In the genomic region with DNA sequence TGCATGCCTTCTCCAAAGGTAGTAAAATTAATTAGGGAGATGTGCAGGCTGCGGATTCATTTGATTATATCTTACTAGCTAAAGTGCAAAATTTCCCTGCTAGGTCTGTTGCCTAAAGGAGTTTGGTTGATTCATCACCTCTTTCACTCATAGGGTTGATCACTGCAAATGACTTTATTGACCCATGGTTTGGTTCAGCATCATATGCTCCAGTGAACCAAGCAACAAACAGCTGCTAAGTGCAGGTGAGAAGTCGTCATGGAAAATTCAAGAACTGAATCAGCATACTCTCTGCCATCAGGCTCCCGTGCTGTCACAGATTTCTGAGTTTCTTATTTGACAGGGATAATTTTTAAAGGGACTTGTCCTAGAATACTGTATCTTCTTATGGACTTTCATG, we compare ENCODE assay signal across 20 cellular contexts.
DNase-seq lines count a peak whose midpoint lies in the region; ATAC-seq, FAIRE-seq and TF ChIP-seq lines count a peak whose summit lies in the region.
"Had no signal": no experiment of that assay in that cellular context is flagged by ENCODE, and none has a peak within 500 bp of the region (broad histone marks: within the 10 kb centered on the region; RNA-seq: fewer than 3 reads in every experiment).

No MANE protein-coding gene starts in this region.

- H3K27me3 Mint-ChIP-seq in MCF 10A (ENCODE audit: insufficient read depth, unreplicated experiment): no peaks in the 10 kb centered on the region
- H3K27me3 Mint-ChIP-seq: IgD-negative memory B cell had no signal

- no peak overlapping the region for H3K27ac ChIP-seq in mammary epithelial cell (ENCODE audit: insufficient read depth, low read depth, low read length)
- H3K27ac ChIP-seq: BLaER1 had no signal

- peak; percentile 100 for FAIRE-seq in islet of Langerhans (lab: Jason Lieb, UNC)
- FAIRE-seq: GM12892, GM18507, H1, HepG2 had no signal

- H3K36me3 Mint-ChIP-seq in MCF 10A (ENCODE audit: insufficient read depth, unreplicated experiment): no peaks in the 10 kb centered on the region
- H3K36me3 Mint-ChIP-seq: CD14-positive monocyte; CD8-positive, alpha-beta T cell; IgD-negative memory B cell had no signal

- CTCF ChIA-PET in mammary epithelial cell (lab: Charles Lee; ENCODE audit: low non-redundant PET): no interaction called here
- CTCF ChIA-PET in MCF 10A (lab: Yijun Ruan, JAX): no interaction called here

- no peak overlapping the region for H2AFZ ChIP-seq in mammary epithelial cell (ENCODE audit: low read depth, low read length)

- H3K4me3 Mint-ChIP-seq in MCF 10A (ENCODE audit: unreplicated experiment): no peak overlapping the region
- H3K4me3 Mint-ChIP-seq: CD14-positive monocyte; CD8-positive, alpha-beta T cell; IgD-negative memory B cell had no signal

- H3K27me3 ChIP-seq in mammary epithelial cell (ENCODE audit: insufficient read depth, low read length): no peaks in the 10 kb centered on the region
- no peaks in the 10 kb centered on the region for H3K27me3 ChIP-seq in endocrine pancreas (ENCODE audit: control insufficient read depth, insufficient read depth, low read length)
- H3K27me3 ChIP-seq: BLaER1 had no signal

- no peaks in the 10 kb centered on the region for H3K9me3 Mint-ChIP-seq in MCF 10A (ENCODE audit: unreplicated experiment)

- H3K79me2 ChIP-seq in mammary epithelial cell (ENCODE audit: insufficient read depth, low read length): no peaks in the 10 kb centered on the region

- BruUV-seq in mammary epithelial cell (replicated peaks; lab: Mats Ljungman, UMichigan): no TSS peak
- BruUV-seq in MCF 10A (replicated peaks; lab: Mats Ljungman, UMichigan): no TSS peak

- WGBS in mammary epithelial cell (ENCODE audit: low coverage, missing lambda C conversion rate): 68% methylated on average over 3 of the region's 3 CpGs

- POLR2A ChIA-PET in MCF 10A (lab: Yijun Ruan, JAX): no interaction called here

- H3K9ac ChIP-seq in mammary epithelial cell (ENCODE audit: insufficient read depth, low read length) (no peak overlapping the region), endocrine pancreas (ENCODE audit: control insufficient read depth, insufficient read depth, low read length) (no peak overlapping the region)
- H3K9ac ChIP-seq: BLaER1 had no signal

- H4K20me1 ChIP-seq in mammary epithelial cell (ENCODE audit: insufficient read depth, low read length): no peaks in the 10 kb centered on the region
- H4K20me1 ChIP-seq: BLaER1 had no signal

- in situ Hi-C loops in mammary epithelial cell (cut with MboI; ENCODE audit: low sequenced_read_pairs in 2 of 2): no loop called here

- intact Hi-C loops in mammary epithelial cell (cut with micrococcal nuclease): no loop called here
- intact Hi-C loops in MCF 10A (cut with micrococcal nuclease): no loop called here

- H3K36me3 ChIP-seq in mammary epithelial cell (ENCODE audit: insufficient read depth, low read length) (no peaks in the 10 kb centered on the region), endocrine pancreas (ENCODE audit: control insufficient read depth, insufficient read depth, low read length) (no peaks in the 10 kb centered on the region)
- H3K36me3 ChIP-seq: BLaER1, HAP-1 had no signal

- dilution Hi-C loops in mammary epithelial cell (cut with HindIII; ENCODE audit: low sequenced_read_pairs): no loop called here

- TF ChIP-seq CTCF in mammary epithelial cell (conservative IDR thresholded peaks at IDR 0.05 in 1 of 2, IDR thresholded peaks at IDR 0.05 in 1 of 2; ENCODE audit: extremely low read depth in 1 of 2, insufficient read depth in 1 of 2, low read depth in 1 of 2, low read length in 2 of 2) (no peak), MCF 10A (IDR thresholded peaks at IDR 0.05; ENCODE audit: unreplicated experiment) (no peak)

- no peaks in the 10 kb centered on the region for H3K4me1 ChIP-seq in mammary epithelial cell (ENCODE audit: insufficient read depth, low read length)
- peaks cover 40% of the 10 kb centered on the region for H3K4me1 ChIP-seq in endocrine pancreas (ENCODE audit: control insufficient read depth, insufficient read depth, low read length)
- H3K4me1 ChIP-seq: BLaER1, HAP-1 had no signal

- H3K4me3 ChIP-seq in mammary epithelial cell (replicated peaks in 1 of 3; ENCODE audit: insufficient read depth in 1 of 3, low read depth in 2 of 3, low read length in 3 of 3) (no peak overlapping the region), endocrine pancreas (ENCODE audit: control insufficient read depth, insufficient read depth, low read length) (peak overlapping the region; percentile 36)
- H3K4me3 ChIP-seq: BLaER1, HAP-1 had no signal

- no peak for ATAC-seq in GM19455 (IDR thresholded peaks at IDR 0.05; ENCODE audit: unreplicated experiment)
- ATAC-seq: CD8-positive, alpha-beta T cell; HepG2 had no signal

- H3K27ac Mint-ChIP-seq in MCF 10A (ENCODE audit: low read depth, unreplicated experiment): no peak overlapping the region
- H3K27ac Mint-ChIP-seq: CD14-positive monocyte; CD8-positive, alpha-beta T cell; IgD-negative memory B cell had no signal

- H3K9me3 ChIP-seq in mammary epithelial cell (replicated peaks; ENCODE audit: insufficient read depth, low read length) (no peaks in the 10 kb centered on the region), endocrine pancreas (ENCODE audit: control insufficient read depth, low read length) (no peaks in the 10 kb centered on the region)
- H3K9me3 ChIP-seq: BLaER1, HAP-1 had no signal

- H3K4me1 Mint-ChIP-seq in MCF 10A (ENCODE audit: insufficient read depth, unreplicated experiment): peaks cover 6% of the 10 kb centered on the region
- H3K4me1 Mint-ChIP-seq: CD14-positive monocyte, IgD-negative memory B cell had no signal

- H3K4me2 ChIP-seq in mammary epithelial cell (ENCODE audit: insufficient read depth, low read depth, low read length): no peak overlapping the region
- H3K4me2 ChIP-seq: BLaER1 had no signal

- DNase-seq in mammary epithelial cell: peak; percentile 82
- DNase-seq in MCF 10A (ENCODE audit: unreplicated experiment): no peak
- DNase-seq in renal cortical epithelial cell (ENCODE audit: low read depth): peak; percentile 82
- no peak for DNase-seq in DMS114 treated with DMSO at 0.1 percent for 48 hours (lab: John Stamatoyannopoulos, UW; ENCODE audit: unreplicated experiment)
- DNase-seq in NCI-H1930 (lab: John Stamatoyannopoulos, UW): no peak
- DNase-seq: 8988T; CD8-positive, alpha-beta T cell; DMS 273 treated with DMSO at 0.1 percent for 48 hours; GDM1 had no signal

Comparison
In these comparisons a context has a peak if more than half of its experiments do, and no peak if none do; other contexts are left out.
1. DNase-seq: peak in mammary epithelial cell (single experiment) and renal cortical epithelial cell (single experiment); none in MCF 10A (single experiment), DMS114 treated with DMSO at 0.1 percent for 48 hours (single experiment) and NCI-H1930 (0 of 2).